Comparison of ENCODE assay signal across 12 cellular contexts in the genomic region with DNA sequence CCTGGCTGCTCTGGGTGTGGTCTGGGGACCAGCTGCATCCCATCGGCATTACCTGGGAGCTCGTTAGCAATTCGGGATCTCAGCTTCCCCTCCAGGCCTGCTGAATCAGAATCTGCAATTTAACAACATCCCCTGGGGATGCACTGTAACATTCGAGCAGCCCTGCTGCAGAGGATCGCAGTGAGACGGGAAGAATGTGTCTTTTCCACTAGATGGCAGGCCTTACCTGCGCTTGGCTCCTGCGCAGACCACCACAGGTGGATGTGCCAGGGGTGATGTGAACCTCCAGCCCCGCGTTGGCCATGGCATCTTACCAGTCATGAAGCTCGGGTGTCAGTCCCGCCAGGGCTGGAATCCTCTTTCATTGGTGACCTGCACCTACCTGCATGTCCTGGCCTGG.
DNase-seq lines count a peak whose midpoint lies in the region; ATAC-seq and TF ChIP-seq lines count a peak whose summit lies in the region.
"Had no signal": no experiment of that assay in that cellular context is flagged by ENCODE, and none has a peak within 500 bp of the region (broad histone marks: within the 10 kb centered on the region; RNA-seq: fewer than 3 reads in every experiment).

No MANE protein-coding gene starts in this region.

- no peak overlapping the region for H3K4me3 ChIP-seq in DND-41 (ENCODE audit: low read depth in 1 of 2, low read length in 2 of 2)
- no peak overlapping the region for H3K4me3 ChIP-seq in Loucy (ENCODE audit: low read length, poor library complexity, severe bottlenecking)
- H3K4me3 ChIP-seq in liver (ENCODE audit: low read depth in 1 of 3, low read length in 3 of 3): no peak overlapping the region
- no peak overlapping the region for H3K4me3 ChIP-seq in lower lobe of right lung

- H2AFZ ChIP-seq in DND-41 (ENCODE audit: low read depth, low read length) (no peak overlapping the region), Loucy (ENCODE audit: low read length) (no peak overlapping the region)

- no peaks in the 10 kb centered on the region for H4K20me1 ChIP-seq in DND-41 (ENCODE audit: insufficient read depth, low read length)
- H4K20me1 ChIP-seq in Loucy (ENCODE audit: insufficient read depth, low read length, poor library complexity, severe bottlenecking): no peaks in the 10 kb centered on the region

- TF ChIP-seq RAD21 in liver (IDR thresholded peaks at IDR 0.05): peak; percentile 26 to 38

- no peak overlapping the region for H3K27ac ChIP-seq in DND-41 (ENCODE audit: low read length)
- H3K27ac ChIP-seq in liver (ENCODE audit: low read depth in 1 of 2, low read length in 2 of 2): no peak overlapping the region
- no peak overlapping the region for H3K27ac ChIP-seq in lower lobe of right lung
- H3K27ac ChIP-seq: HL-60 had no signal

- H3K27me3 Mint-ChIP-seq in WTC11 (ENCODE audit: low read depth): no peaks in the 10 kb centered on the region

- H3K27me3 ChIP-seq in DND-41 (ENCODE audit: insufficient read depth, low read length, poor library complexity) (no peaks in the 10 kb centered on the region), Loucy (ENCODE audit: insufficient read depth, low read length, poor library complexity, severe bottlenecking) (no peaks in the 10 kb centered on the region), liver (ENCODE audit: control insufficient read depth in 4 of 4, insufficient read depth in 4 of 4, low read length in 3 of 4) (no peaks in the 10 kb centered on the region), lower lobe of right lung (ENCODE audit: low read depth) (no peaks in the 10 kb centered on the region)

- peak overlapping the region; percentile 33; the same call in 1 of the 2 replicates for H3K27ac Mint-ChIP-seq in WTC11

- H3K36me3 Mint-ChIP-seq in WTC11: no peaks in the 10 kb centered on the region

- POLR2A ChIA-PET in WTC11 (lab: Charles Lee): interaction anchor here (0.6 to 0.8 kb wide), 2 partner anchors 90 to 459 kb away, joined by 3 to 6 read pairs; no protein-coding TSS in a partner anchor

- no peak overlapping the region for H3K4me3 Mint-ChIP-seq in WTC11

- ATAC-seq in DND-41 (ENCODE audit: insufficient read depth, low read depth) (no peak), WTC11 (peak; percentile 95), HG03354 (IDR thresholded peaks at IDR 0.05; ENCODE audit: poor library complexity, severe bottlenecking, unreplicated experiment) (no peak), lower lobe of right lung (no peak)

- CTCF ChIA-PET in WTC11 (lab: Charles Lee): interaction anchor here (0.6 to 4.5 kb wide), 92 partner anchors 9 to 535 kb away, joined by 3 to 136 read pairs (median 4); partner anchors contain the start of genes CACNG3 and UBFD1

- H3F3A ChIP-seq in Loucy (ENCODE audit: low read depth): no peaks in the 10 kb centered on the region

- H3K4me1 ChIP-seq in DND-41 (ENCODE audit: insufficient read depth, low read length) (no peaks in the 10 kb centered on the region), Loucy (ENCODE audit: insufficient read depth, low read length, poor library complexity, severe bottlenecking) (no peaks in the 10 kb centered on the region), liver (ENCODE audit: control insufficient read depth in 4 of 4, insufficient read depth in 4 of 4, low read length in 3 of 4) (no peaks in the 10 kb centered on the region), lower lobe of right lung (no peaks in the 10 kb centered on the region)

- no peak for DNase-seq in DND-41
- DNase-seq in WTC11 (ENCODE audit: low spot score): peak; percentile 75
- no peak for DNase-seq in lower lobe of right lung
- DNase-seq in NOMO-1 treated with DMSO at 0.1 percent for 48 hours (lab: John Stamatoyannopoulos, UW; ENCODE audit: unreplicated experiment): no peak
- no peak for DNase-seq in NCI-H345 (lab: John Stamatoyannopoulos, UW)
- DNase-seq: activated CD4-positive, alpha-beta T cell treated with anti-CD3 and anti-CD28 coated beads, Interleukin-2, amount 50 U/mL, for 1 hour; NK-92 treated with Interleukin-12 subunit alpha and Interleukin-12 subunit beta, amount 100 ng/mL, for 24 hours; stimulated activated CD4-positive, alpha-beta T cell treated with anti-CD3 and anti-CD28 coated beads, Interleukin-4, amount 100 ng/mL, for 1 hour had no signal

- TF ChIP-seq CTCF in DND-41 (IDR thresholded peaks at IDR 0.05; ENCODE audit: borderline replicate concordance, extremely low read depth, low read length, poor library complexity, severe bottlenecking) (peak; percentile 48), Loucy (conservative IDR thresholded peaks at IDR 0.05; ENCODE audit: low read length) (peak; percentile 24), WTC11 (IDR thresholded peaks at IDR 0.05) (peak; percentile 61), liver (IDR thresholded peaks at IDR 0.05; ENCODE audit: low read depth, low read length, missing input control) (peak; percentile 7), lower lobe of right lung (IDR thresholded peaks at IDR 0.05) (no peak)

- H3K9me3 ChIP-seq in DND-41 (ENCODE audit: insufficient read depth, low read length, severe bottlenecking): no peaks in the 10 kb centered on the region
- no peaks in the 10 kb centered on the region for H3K9me3 ChIP-seq in Loucy (ENCODE audit: insufficient read depth, low read depth, low read length)
- H3K9me3 ChIP-seq in liver (ENCODE audit: control insufficient read depth in 4 of 4, low read length in 3 of 4): no peaks in the 10 kb centered on the region
- no peaks in the 10 kb centered on the region for H3K9me3 ChIP-seq in lower lobe of right lung

- WGBS in liver: 43% methylated on average over 12 of the region's 12 CpGs

- no peaks in the 10 kb centered on the region for H3K9me2 ChIP-seq in Loucy (replicated peaks; ENCODE audit: low read depth, low read length)

- no peak overlapping the region for H3K9ac ChIP-seq in DND-41 (ENCODE audit: low read depth, low read length)
- no peak overlapping the region for H3K9ac ChIP-seq in Loucy (ENCODE audit: low read depth, low read length, poor library complexity, severe bottlenecking)
- H3K9ac ChIP-seq in liver (ENCODE audit: low read depth in 1 of 2, low read length in 2 of 2): no peak overlapping the region

- H3K9me3 Mint-ChIP-seq in WTC11: no peaks in the 10 kb centered on the region

- H3K4me1 Mint-ChIP-seq in WTC11: peaks cover 41% of the 10 kb centered on the region

- H3K4me2 ChIP-seq in DND-41 (ENCODE audit: insufficient read depth, low read length) (no peak overlapping the region), Loucy (ENCODE audit: low read depth, low read length, poor library complexity, severe bottlenecking) (no peak overlapping the region)

- H3K79me2 ChIP-seq in DND-41 (ENCODE audit: insufficient read depth, low read length) (no peaks in the 10 kb centered on the region), Loucy (ENCODE audit: insufficient read depth, low read length) (0 out of 2 replicates have a peak, but pooled peaks cover 4% of the 10 kb centered on the region)

- H3K36me3 ChIP-seq in DND-41 (ENCODE audit: insufficient read depth, low read length) (peaks cover 29% of the 10 kb centered on the region), Loucy (ENCODE audit: insufficient read depth, low read length) (peaks cover 37% of the 10 kb centered on the region; the same call in 1 of the 2 replicates), liver (ENCODE audit: control insufficient read depth in 4 of 4, insufficient read depth in 3 of 4, low read depth in 1 of 4, low read length in 3 of 4) (no peaks in the 10 kb centered on the region), lower lobe of right lung (no peaks in the 10 kb centered on the region)

- intact Hi-C loops in lower lobe of right lung (cut with DNase I): no loop called here

TF ChIP-seq in WTC11, 78 proteins besides CTCF, POLR2A, EP300 and RAD21 (continues in another document):
- TF ChIP-seq ZNF416 (CRISPR knock-in tag; IDR thresholded peaks at IDR 0.05): no peak
- TF ChIP-seq CBFB (CRISPR knock-in tag; IDR thresholded peaks at IDR 0.05; ENCODE audit: low read depth): 0 out of 2 replicates have a peak, but pooled peaks have one; percentile 59
- TF ChIP-seq FOXJ3 (CRISPR knock-in tag; IDR thresholded peaks at IDR 0.05; ENCODE audit: borderline replicate concordance): no peak
- TF ChIP-seq MAX (CRISPR knock-in tag; IDR thresholded peaks at IDR 0.05): 0 out of 2 replicates have a peak, but pooled peaks have one; percentile 36
- no peak for TF ChIP-seq ATF1 (CRISPR knock-in tag; IDR thresholded peaks at IDR 0.05)

TF ChIP-seq in liver, 16 proteins besides CTCF, POLR2A, EP300 and RAD21 (continues in another document):
- TF ChIP-seq, protein P1, sequence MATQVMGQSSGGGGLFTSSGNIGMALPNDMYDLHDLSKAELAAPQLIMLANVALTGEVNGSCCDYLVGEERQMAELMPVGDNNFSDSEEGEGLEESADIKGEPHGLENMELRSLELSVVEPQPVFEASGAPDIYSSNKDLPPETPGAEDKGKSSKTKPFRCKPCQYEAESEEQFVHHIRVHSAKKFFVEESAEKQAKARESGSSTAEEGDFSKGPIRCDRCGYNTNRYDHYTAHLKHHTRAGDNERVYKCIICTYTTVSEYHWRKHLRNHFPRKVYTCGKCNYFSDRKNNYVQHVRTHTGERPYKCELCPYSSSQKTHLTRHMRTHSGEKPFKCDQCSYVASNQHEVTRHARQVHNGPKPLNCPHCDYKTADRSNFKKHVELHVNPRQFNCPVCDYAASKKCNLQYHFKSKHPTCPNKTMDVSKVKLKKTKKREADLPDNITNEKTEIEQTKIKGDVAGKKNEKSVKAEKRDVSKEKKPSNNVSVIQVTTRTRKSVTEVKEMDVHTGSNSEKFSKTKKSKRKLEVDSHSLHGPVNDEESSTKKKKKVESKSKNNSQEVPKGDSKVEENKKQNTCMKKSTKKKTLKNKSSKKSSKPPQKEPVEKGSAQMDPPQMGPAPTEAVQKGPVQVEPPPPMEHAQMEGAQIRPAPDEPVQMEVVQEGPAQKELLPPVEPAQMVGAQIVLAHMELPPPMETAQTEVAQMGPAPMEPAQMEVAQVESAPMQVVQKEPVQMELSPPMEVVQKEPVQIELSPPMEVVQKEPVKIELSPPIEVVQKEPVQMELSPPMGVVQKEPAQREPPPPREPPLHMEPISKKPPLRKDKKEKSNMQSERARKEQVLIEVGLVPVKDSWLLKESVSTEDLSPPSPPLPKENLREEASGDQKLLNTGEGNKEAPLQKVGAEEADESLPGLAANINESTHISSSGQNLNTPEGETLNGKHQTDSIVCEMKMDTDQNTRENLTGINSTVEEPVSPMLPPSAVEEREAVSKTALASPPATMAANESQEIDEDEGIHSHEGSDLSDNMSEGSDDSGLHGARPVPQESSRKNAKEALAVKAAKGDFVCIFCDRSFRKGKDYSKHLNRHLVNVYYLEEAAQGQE (IDR thresholded peaks at IDR 0.05): no peak
- no peak for TF ChIP-seq RXRA (IDR thresholded peaks at IDR 0.05)
- no peak for TF ChIP-seq HNF4G (IDR thresholded peaks at IDR 0.05)
- no peak for TF ChIP-seq MAX (IDR thresholded peaks at IDR 0.05)
